In the genomic region with DNA sequence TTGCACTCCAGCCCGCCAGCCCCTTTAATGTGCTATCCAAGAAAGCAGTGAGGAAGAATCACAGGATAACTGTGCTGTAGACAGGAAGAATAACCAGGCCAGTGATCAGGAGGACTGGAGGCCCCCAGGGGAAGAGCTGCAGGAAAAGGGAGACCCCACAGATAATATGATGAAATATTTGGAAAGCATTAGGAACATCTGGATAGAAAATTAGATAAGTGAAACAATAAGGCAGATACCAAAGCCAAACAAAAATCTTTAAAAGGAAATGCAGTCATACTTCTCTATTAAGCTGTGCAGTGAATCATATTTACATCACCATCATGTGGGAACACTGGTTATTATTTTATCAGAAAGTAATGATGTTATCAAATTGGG, we compare ENCODE assay signal across 8 cellular contexts. TPM values are rescaled to one million over a fixed set of nuclear protein-coding genes. Genes with fewer than 3 reads are reported as not detected.
DNase-seq lines count a peak whose midpoint lies in the region; ATAC-seq, FAIRE-seq and TF ChIP-seq lines count a peak whose summit lies in the region.

No MANE protein-coding gene starts in this region.

- peaks cover 3% of the 10 kb centered on the region for H3K27me3 Mint-ChIP-seq in activated naive CD4-positive, alpha-beta T cell treated with anti-CD3 and anti-CD28 coated beads for 36 hours (ENCODE audit: low read depth)

- ATAC-seq in upper lobe of left lung (ENCODE audit: low FRiP score in 2 of 2) = peak in 1 of 2 donors; percentile 90
- no peak for ATAC-seq in HG03342 (IDR thresholded peaks at IDR 0.05; ENCODE audit: unreplicated experiment)
- no peak for ATAC-seq in HG02588 (IDR thresholded peaks at IDR 0.05; ENCODE audit: unreplicated experiment)

- H3K27me3 ChIP-seq in bronchial epithelial cell (ENCODE audit: control insufficient read depth, insufficient read depth, low read length) (no peaks in the 10 kb centered on the region), upper lobe of left lung (no peaks in the 10 kb centered on the region)

- no peak for TF ChIP-seq CTCF in bronchial epithelial cell (IDR thresholded peaks at IDR 0.05; ENCODE audit: insufficient read depth, low read length, severe bottlenecking)
- TF ChIP-seq CTCF in upper lobe of left lung (IDR thresholded peaks at IDR 0.05) = no peak

- H3K4me1 ChIP-seq in upper lobe of left lung = peaks cover 5 to 18% (median 11%) of the 10 kb centered on the region in 4 donors

- FAIRE-seq in bronchial epithelial cell (lab: Jason Lieb, UNC) = no peak

- H3K9me3 ChIP-seq in upper lobe of left lung = no peaks in the 10 kb centered on the region

- H3K36me3 Mint-ChIP-seq in activated naive CD4-positive, alpha-beta T cell treated with anti-CD3 and anti-CD28 coated beads for 36 hours (ENCODE audit: low read depth) = no peaks in the 10 kb centered on the region

- TF ChIP-seq POLR2A in upper lobe of left lung (IDR thresholded peaks at IDR 0.05) = no peak

- intact Hi-C loops in activated naive CD4-positive, alpha-beta T cell treated with anti-CD3 and anti-CD28 coated beads for 36 hours (cut with micrococcal nuclease) = loop anchor here (1.0 kb wide), 2 partner anchors 14 to 17 kb away; a partner anchor contains a TSS

- CTCF ChIA-PET in activated naive CD4-positive, alpha-beta T cell treated with anti-CD3 and anti-CD28 coated beads for 36 hours (lab: Charles Lee) = interaction anchor here (0.6 to 1.9 kb wide), 5 partner anchors 14 to 50 kb away, joined by 3 to 12 read pairs (median 5); a partner anchor contains a TSS

- H3K27ac Mint-ChIP-seq in activated naive CD4-positive, alpha-beta T cell treated with anti-CD3 and anti-CD28 coated beads for 36 hours = peak overlapping the region; percentile 39

- H3K36me3 ChIP-seq in bronchial epithelial cell (ENCODE audit: control insufficient read depth, insufficient read depth, low read length) = no peaks in the 10 kb centered on the region
- H3K36me3 ChIP-seq in upper lobe of left lung = no peaks in the 10 kb centered on the region

- DNase-seq in activated naive CD4-positive, alpha-beta T cell treated with anti-CD3 and anti-CD28 coated beads for 36 hours = no peak
- no peak for DNase-seq in activated naive CD4-positive, alpha-beta T cell (lab: John Stamatoyannopoulos, UW)
- DNase-seq in bronchial epithelial cell (ENCODE audit: low read depth) (peak; percentile 82), left kidney (ENCODE audit: low read depth, low spot score) (peak; percentile 13), upper lobe of left lung (no peak), NCI-H345 (lab: John Stamatoyannopoulos, UW) (no peak)

- no peaks in the 10 kb centered on the region for H3K9me3 Mint-ChIP-seq in activated naive CD4-positive, alpha-beta T cell treated with anti-CD3 and anti-CD28 coated beads for 36 hours

- H3K4me1 Mint-ChIP-seq in activated naive CD4-positive, alpha-beta T cell treated with anti-CD3 and anti-CD28 coated beads for 36 hours (ENCODE audit: low read depth) = peaks cover 50% of the 10 kb centered on the region

- peak overlapping the region; percentile 36 for H3K4me3 ChIP-seq in bronchial epithelial cell (ENCODE audit: low read depth, low read length)
- peak overlapping the region in 2 of 4 donors; percentile 31 to 39 for H3K4me3 ChIP-seq in upper lobe of left lung

- H3K4me3 Mint-ChIP-seq in activated naive CD4-positive, alpha-beta T cell treated with anti-CD3 and anti-CD28 coated beads for 36 hours = peak overlapping the region; percentile 55

- H3K27ac ChIP-seq in upper lobe of left lung = peak overlapping the region in 3 of 4 donors; percentile 72 to 91 (median 88)

- WGBS in upper lobe of left lung, 2 donors = 58 to 76% methylated on average over 1 of the region's 1 CpG

- peak in 1 of 4 donors; percentile 33 for TF ChIP-seq EP300 in upper lobe of left lung (IDR thresholded peaks at IDR 0.05)

RNA-seq across cellular contexts. Expression of a gene that starts 14.3 kb away (rescaled TPM):
- total RNA-seq in activated naive CD4-positive, alpha-beta T cell treated with anti-CD3 and anti-CD28 coated beads for 36 hours = 10 to 100 TPM; 30.3 to 35.6 TPM
- total RNA-seq in bronchial epithelial cell (15.3 and 22.4 TPM in 2 replicates), upper lobe of left lung (10 to 100 TPM in 5 of 6 donors, 1 to 10 TPM in 1; 7.3 to 45.1 (median 33.5) TPM)

RNA-seq across cellular contexts. Expression of a gene that starts 42.9 kb away (rescaled TPM):
- total RNA-seq in activated naive CD4-positive, alpha-beta T cell treated with anti-CD3 and anti-CD28 coated beads for 36 hours = 1 to 10 TPM; 4.6 to 5.5 TPM
- total RNA-seq in bronchial epithelial cell (13.2 and 22.8 TPM in 2 replicates), upper lobe of left lung (10 to 100 TPM in 4 of 6 donors, 1 to 10 TPM in 1, under 1 TPM in 1; 1.00 to 21.0 (median 13.2) TPM)

Comparison
In these comparisons a context has a peak if more than half of its experiments do, and no peak if none do; other contexts are left out.
1. DNase-seq: peak in bronchial epithelial cell (single experiment) and left kidney (single experiment); none in activated naive CD4-positive, alpha-beta T cell treated with anti-CD3 and anti-CD28 coated beads for 36 hours (single experiment), activated naive CD4-positive, alpha-beta T cell (0 of 4), upper lobe of left lung (0 of 2) and NCI-H345 (single experiment).